ENCODE assay signal across 16 cellular contexts in the genomic region with DNA sequence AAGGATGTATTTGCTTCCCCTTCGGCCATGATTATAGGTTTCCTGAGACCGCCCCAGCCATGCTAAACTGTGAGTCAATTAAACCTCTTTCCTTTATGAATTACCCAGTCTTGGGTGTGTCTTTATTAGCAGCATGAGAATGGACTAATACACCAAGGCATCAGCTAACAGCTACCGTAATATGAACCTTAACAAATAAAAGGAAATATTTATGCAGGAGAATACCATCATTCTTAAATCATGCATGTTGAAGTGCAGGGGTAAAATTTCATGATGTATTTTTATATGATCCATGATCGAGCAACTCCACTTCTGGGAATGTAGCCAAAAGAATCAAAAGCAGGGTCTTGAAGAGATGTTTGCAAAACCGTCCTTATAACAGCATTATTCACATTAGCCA.
"Had no signal": no experiment of that assay in that cellular context is flagged by ENCODE, and none has a peak within 500 bp of the region (broad histone marks: within the 10 kb centered on the region; RNA-seq: fewer than 3 reads in every experiment).

No MANE protein-coding gene starts in this region.

- H3K27ac ChIP-seq: gastrocnemius medialis, parathyroid adenoma, right lobe of liver had no signal

- H3K9ac ChIP-seq: parathyroid adenoma had no signal

- H3K4me1 Mint-ChIP-seq: natural killer cell; stimulated activated naive CD8-positive, alpha-beta T cell treated with anti-CD3 and anti-CD28 coated beads, Interleukin-15, amount 100 ng/mL, for 72 hours had no signal

- H3K9me3 Mint-ChIP-seq: activated T-helper 1 cell treated with anti-CD3 and anti-CD28 coated beads, Interleukin-12 subunit alpha, Interleukin-12 subunit beta, Interleukin-2, Interleukin-4 antibody, amounts not matched to agents 30 ng/mL and 10 ng/mL and 1 ng/mL, durations not matched to agents 14 hours and 24 hours and 36 hours; stimulated activated naive CD8-positive, alpha-beta T cell treated with anti-CD3 and anti-CD28 coated beads, Interleukin-15, amount 100 ng/mL, for 72 hours had no signal

- H3K4me1 ChIP-seq: parathyroid adenoma, right lobe of liver had no signal

- H3K36me3 ChIP-seq: gastrocnemius medialis, right lobe of liver had no signal

- H3K4me3 Mint-ChIP-seq: activated CD4-positive, alpha-beta memory T cell treated with anti-CD3 and anti-CD28 coated beads for 36 hours; activated naive CD8-positive, alpha-beta T cell; activated T-helper 1 cell treated with anti-CD3 and anti-CD28 coated beads, Interleukin-12 subunit alpha, Interleukin-12 subunit beta, Interleukin-2, Interleukin-4 antibody, amounts not matched to agents 30 ng/mL and 10 ng/mL and 1 ng/mL, durations not matched to agents 14 hours and 24 hours and 36 hours; natural killer cell; stimulated activated naive CD8-positive, alpha-beta T cell treated with anti-CD3 and anti-CD28 coated beads, Interleukin-15, amount 100 ng/mL, for 72 hours had no signal

- H3K27ac Mint-ChIP-seq: activated CD4-positive, alpha-beta memory T cell treated with anti-CD3 and anti-CD28 coated beads for 36 hours; activated naive CD8-positive, alpha-beta T cell; activated T-helper 1 cell treated with anti-CD3 and anti-CD28 coated beads, Interleukin-12 subunit alpha, Interleukin-12 subunit beta, Interleukin-2, Interleukin-4 antibody, amounts not matched to agents 30 ng/mL and 10 ng/mL and 1 ng/mL, durations not matched to agents 14 hours and 24 hours and 36 hours; natural killer cell; stimulated activated naive CD8-positive, alpha-beta T cell treated with anti-CD3 and anti-CD28 coated beads, Interleukin-15, amount 100 ng/mL, for 72 hours had no signal

- H3K9me3 ChIP-seq: gastrocnemius medialis, right lobe of liver had no signal

- H3K27me3 ChIP-seq: gastrocnemius medialis, right lobe of liver had no signal

- H3K36me3 Mint-ChIP-seq: activated CD4-positive, alpha-beta memory T cell treated with anti-CD3 and anti-CD28 coated beads for 36 hours; activated naive CD8-positive, alpha-beta T cell; natural killer cell had no signal

- H3K27me3 Mint-ChIP-seq: activated CD4-positive, alpha-beta memory T cell treated with anti-CD3 and anti-CD28 coated beads for 36 hours; activated naive CD8-positive, alpha-beta T cell; stimulated activated naive CD8-positive, alpha-beta T cell treated with anti-CD3 and anti-CD28 coated beads, Interleukin-15, amount 100 ng/mL, for 72 hours had no signal

- DNase-seq: activated CD4-positive, alpha-beta memory T cell treated with anti-CD3 and anti-CD28 coated beads for 36 hours; activated T-cell treated with anti-CD3 and anti-CD28 coated beads for 4 hours; effector CD4-positive, alpha-beta T cell; gastrocnemius medialis; head of caudate nucleus; kidney; natural killer cell; right lobe of liver; stimulated activated CD4-positive, alpha-beta T cell treated with anti-CD3 and anti-CD28 coated beads, Interleukin-4, amount 100 ng/mL, for 1 hour; stimulated activated naive CD8-positive, alpha-beta T cell treated with anti-CD3 and anti-CD28 coated beads, Interleukin-15, amount 100 ng/mL, for 72 hours; trophoblast cell had no signal

- H3K4me3 ChIP-seq: gastrocnemius medialis, lung, right lobe of liver, smooth muscle cell had no signal
